Comparison of ENCODE assay signal across 1 cellular context in the genomic region with DNA sequence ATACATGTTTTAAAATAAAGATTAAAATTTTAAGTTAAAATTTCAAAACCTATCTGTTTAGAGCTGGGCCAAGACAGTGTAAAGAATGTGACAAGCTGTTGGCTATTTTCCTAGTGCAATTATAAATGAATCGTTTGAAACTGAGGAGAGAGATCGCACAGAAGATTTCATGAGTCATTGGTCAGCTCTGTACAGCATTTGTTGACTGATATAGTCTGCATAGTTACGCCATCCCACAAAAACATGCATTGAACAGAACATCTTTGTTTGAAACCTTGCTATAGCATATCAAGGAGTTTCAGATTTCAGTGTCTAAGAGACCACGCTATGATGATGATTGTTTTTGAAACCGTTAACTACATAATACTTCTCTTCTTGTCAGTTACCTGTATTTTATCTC.
TF ChIP-seq lines count a peak whose summit lies in the region.

No MANE protein-coding gene starts in this region.

TF ChIP-seq in HEK293, 187 proteins besides CTCF, POLR2A, EP300 and RAD21 (continued from another document):
- TF ChIP-seq, protein P1, sequence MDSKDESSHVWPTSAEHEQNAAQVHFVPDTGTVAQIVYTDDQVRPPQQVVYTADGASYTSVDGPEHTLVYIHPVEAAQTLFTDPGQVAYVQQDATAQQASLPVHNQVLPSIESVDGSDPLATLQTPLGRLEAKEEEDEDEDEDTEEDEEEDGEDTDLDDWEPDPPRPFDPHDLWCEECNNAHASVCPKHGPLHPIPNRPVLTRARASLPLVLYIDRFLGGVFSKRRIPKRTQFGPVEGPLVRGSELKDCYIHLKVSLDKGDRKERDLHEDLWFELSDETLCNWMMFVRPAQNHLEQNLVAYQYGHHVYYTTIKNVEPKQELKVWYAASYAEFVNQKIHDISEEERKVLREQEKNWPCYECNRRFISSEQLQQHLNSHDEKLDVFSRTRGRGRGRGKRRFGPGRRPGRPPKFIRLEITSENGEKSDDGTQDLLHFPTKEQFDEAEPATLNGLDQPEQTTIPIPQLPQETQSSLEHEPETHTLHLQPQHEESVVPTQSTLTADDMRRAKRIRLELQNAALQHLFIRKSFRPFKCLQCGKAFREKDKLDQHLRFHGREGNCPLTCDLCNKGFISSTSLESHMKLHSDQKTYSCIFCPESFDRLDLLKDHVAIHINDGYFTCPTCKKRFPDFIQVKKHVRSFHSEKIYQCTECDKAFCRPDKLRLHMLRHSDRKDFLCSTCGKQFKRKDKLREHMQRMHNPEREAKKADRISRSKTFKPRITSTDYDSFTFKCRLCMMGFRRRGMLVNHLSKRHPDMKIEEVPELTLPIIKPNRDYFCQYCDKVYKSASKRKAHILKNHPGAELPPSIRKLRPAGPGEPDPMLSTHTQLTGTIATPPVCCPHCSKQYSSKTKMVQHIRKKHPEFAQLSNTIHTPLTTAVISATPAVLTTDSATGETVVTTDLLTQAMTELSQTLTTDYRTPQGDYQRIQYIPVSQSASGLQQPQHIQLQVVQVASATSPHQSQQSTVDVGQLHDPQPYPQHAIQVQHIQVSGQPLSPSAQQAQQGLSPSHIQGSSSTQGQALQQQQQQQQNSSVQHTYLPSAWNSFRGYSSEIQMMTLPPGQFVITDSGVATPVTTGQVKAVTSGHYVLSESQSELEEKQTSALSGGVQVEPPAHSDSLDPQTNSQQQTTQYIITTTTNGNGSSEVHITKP (tag by site-specific recombination; IDR thresholded peaks at IDR 0.05) = no peak
- TF ChIP-seq ZNF274 (IDR thresholded peaks at IDR 0.05; ENCODE audit: low read length) (no peak), ZNF274 (tag by site-specific recombination; IDR thresholded peaks at IDR 0.05; ENCODE audit: borderline replicate concordance) (no peak), ZNF16 (tag by site-specific recombination; IDR thresholded peaks at IDR 0.05; ENCODE audit: low read depth) (no peak), ZNF350 (tag by site-specific recombination; IDR thresholded peaks at IDR 0.05) (no peak)
